In the genomic region with DNA sequence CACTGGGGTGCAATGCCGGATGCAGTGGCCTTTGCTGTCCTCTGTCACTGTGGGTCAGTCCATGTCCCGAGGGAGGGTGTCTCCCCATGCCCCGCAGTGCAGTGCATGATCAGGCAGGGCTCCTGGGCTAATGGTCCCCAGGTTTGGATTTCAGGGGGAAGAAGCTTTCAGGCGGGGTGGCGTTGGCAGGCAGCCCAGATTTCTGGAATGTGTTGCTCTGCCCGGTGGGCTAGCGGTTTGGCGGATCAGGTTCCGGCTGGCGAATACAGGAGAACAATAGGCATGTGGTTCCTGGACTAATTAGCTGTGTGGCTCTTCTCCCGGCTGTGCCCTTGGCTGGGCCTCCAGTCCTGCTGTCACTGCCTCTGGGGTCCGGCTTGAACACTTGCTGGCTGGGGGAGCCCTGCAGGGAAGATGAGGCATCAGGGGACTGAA, we compare ENCODE assay signal across 16 cellular contexts.
A peak's percentile ranks its signal among the peaks of the same experiment; 100 is the strongest.
DNase-seq lines count a peak whose midpoint lies in the region; ATAC-seq, FAIRE-seq and TF ChIP-seq lines count a peak whose summit lies in the region.
"Had no signal": no experiment of that assay in that cellular context is flagged by ENCODE, and none has a peak within 500 bp of the region (broad histone marks: within the 10 kb centered on the region; RNA-seq: fewer than 3 reads in every experiment).

No MANE protein-coding gene starts in this region.

- in situ Hi-C loops in mammary epithelial cell (cut with MboI; ENCODE audit: low sequenced_read_pairs in 2 of 2) = no loop called here

- H3K27me3 ChIP-seq in mammary epithelial cell (ENCODE audit: insufficient read depth, low read length) = no peaks in the 10 kb centered on the region
- H3K27me3 ChIP-seq: vagina had no signal

- H3K4me3 ChIP-seq in mammary epithelial cell (replicated peaks in 1 of 3; ENCODE audit: insufficient read depth in 1 of 3, low read depth in 2 of 3, low read length in 3 of 3) = no peak overlapping the region
- H3K4me3 ChIP-seq: prostate gland, vagina had no signal

- no peak overlapping the region for H3K27ac Mint-ChIP-seq in MCF 10A (ENCODE audit: low read depth, unreplicated experiment)
- no peak overlapping the region for H3K27ac Mint-ChIP-seq in activated naive CD4-positive, alpha-beta T cell treated with anti-CD3 and anti-CD28 coated beads for 36 hours
- H3K27ac Mint-ChIP-seq in T-cell = no peak overlapping the region
- H3K27ac Mint-ChIP-seq: activated naive CD8-positive, alpha-beta T cell treated with anti-CD3 and anti-CD28 coated beads, Interleukin-2, amount 50 U/mL, for 24 hours had no signal

- no peaks in the 10 kb centered on the region for H3K9me3 Mint-ChIP-seq in MCF 10A (ENCODE audit: unreplicated experiment)
- H3K9me3 Mint-ChIP-seq in activated naive CD4-positive, alpha-beta T cell treated with anti-CD3 and anti-CD28 coated beads for 36 hours = peaks cover 3% of the 10 kb centered on the region
- H3K9me3 Mint-ChIP-seq in T-cell = peaks cover 0 to 2% (median 0%) of the 10 kb centered on the region in 3 donors

- H3K4me1 ChIP-seq in mammary epithelial cell (ENCODE audit: insufficient read depth, low read length) = no peaks in the 10 kb centered on the region
- H3K4me1 ChIP-seq: Caco-2, prostate gland, vagina had no signal

- WGBS in mammary epithelial cell (ENCODE audit: low coverage, missing lambda C conversion rate) = 5% methylated on average over 8 of the region's 12 CpGs

- H3K4me3 Mint-ChIP-seq in MCF 10A (ENCODE audit: unreplicated experiment) = no peak overlapping the region
- H3K4me3 Mint-ChIP-seq in activated naive CD4-positive, alpha-beta T cell treated with anti-CD3 and anti-CD28 coated beads for 36 hours = no peak overlapping the region
- no peak overlapping the region for H3K4me3 Mint-ChIP-seq in T-cell
- H3K4me3 Mint-ChIP-seq: activated naive CD8-positive, alpha-beta T cell treated with anti-CD3 and anti-CD28 coated beads, Interleukin-2, amount 50 U/mL, for 24 hours; naive B cell had no signal

- H3K36me3 Mint-ChIP-seq in MCF 10A (ENCODE audit: insufficient read depth, unreplicated experiment) = no peaks in the 10 kb centered on the region
- no peaks in the 10 kb centered on the region for H3K36me3 Mint-ChIP-seq in activated naive CD4-positive, alpha-beta T cell treated with anti-CD3 and anti-CD28 coated beads for 36 hours (ENCODE audit: low read depth)
- H3K36me3 Mint-ChIP-seq in T-cell = no peaks in the 10 kb centered on the region

- no peak for TF ChIP-seq CTCF in mammary epithelial cell (conservative IDR thresholded peaks at IDR 0.05 in 1 of 2, IDR thresholded peaks at IDR 0.05 in 1 of 2; ENCODE audit: extremely low read depth in 1 of 2, insufficient read depth in 1 of 2, low read depth in 1 of 2, low read length in 2 of 2)
- TF ChIP-seq CTCF in MCF 10A (IDR thresholded peaks at IDR 0.05; ENCODE audit: unreplicated experiment) = no peak

- CTCF ChIA-PET in mammary epithelial cell (lab: Charles Lee; ENCODE audit: low non-redundant PET) (no interaction called here), MCF 10A (lab: Yijun Ruan, JAX) (no interaction called here), T-cell (lab: Charles Lee) (no interaction called here)
- CTCF ChIA-PET in activated naive CD4-positive, alpha-beta T cell treated with anti-CD3 and anti-CD28 coated beads for 36 hours (lab: Charles Lee) = no interaction called here

- no peaks in the 10 kb centered on the region for H3K79me2 ChIP-seq in mammary epithelial cell (ENCODE audit: insufficient read depth, low read length)

- no peaks in the 10 kb centered on the region for H3K4me1 Mint-ChIP-seq in MCF 10A (ENCODE audit: insufficient read depth, unreplicated experiment)
- no peaks in the 10 kb centered on the region for H3K4me1 Mint-ChIP-seq in activated naive CD4-positive, alpha-beta T cell treated with anti-CD3 and anti-CD28 coated beads for 36 hours (ENCODE audit: low read depth)
- no peaks in the 10 kb centered on the region for H3K4me1 Mint-ChIP-seq in T-cell
- H3K4me1 Mint-ChIP-seq: activated naive CD8-positive, alpha-beta T cell treated with anti-CD3 and anti-CD28 coated beads, Interleukin-2, amount 50 U/mL, for 24 hours; naive B cell had no signal

- H3K36me3 ChIP-seq in mammary epithelial cell (ENCODE audit: insufficient read depth, low read length) = no peaks in the 10 kb centered on the region
- H3K36me3 ChIP-seq: prostate gland, vagina had no signal

- no peaks in the 10 kb centered on the region for H4K20me1 ChIP-seq in mammary epithelial cell (ENCODE audit: insufficient read depth, low read length)

- no peak overlapping the region for H2AFZ ChIP-seq in mammary epithelial cell (ENCODE audit: low read depth, low read length)

- H3K9ac ChIP-seq in mammary epithelial cell (ENCODE audit: insufficient read depth, low read length) = no peak overlapping the region

- no peak for FAIRE-seq in urothelium cell line (lab: Jason Lieb, UNC)
- FAIRE-seq: GM18507 had no signal

- H3K27ac ChIP-seq in mammary epithelial cell (ENCODE audit: insufficient read depth, low read depth, low read length) = no peak overlapping the region
- H3K27ac ChIP-seq: prostate gland, vagina had no signal

- H3K9me3 ChIP-seq in mammary epithelial cell (replicated peaks; ENCODE audit: insufficient read depth, low read length) = peaks cover 5% of the 10 kb centered on the region
- H3K9me3 ChIP-seq: prostate gland, vagina had no signal

- DNase-seq in mammary epithelial cell (peak; percentile 2), MCF 10A (ENCODE audit: unreplicated experiment) (no peak), NCI-H345 (lab: John Stamatoyannopoulos, UW) (peak; percentile 75), glomerular visceral epithelial cell (ENCODE audit: extremely low spot score) (peak; percentile 57), urothelium cell line (ENCODE audit: low spot score) (peak; percentile 73), T-cell (no peak)
- DNase-seq in activated naive CD4-positive, alpha-beta T cell treated with anti-CD3 and anti-CD28 coated beads for 36 hours = no peak
- DNase-seq: activated naive CD8-positive, alpha-beta T cell treated with anti-CD3 and anti-CD28 coated beads, Interleukin-2, amount 50 U/mL, for 24 hours; activated T-cell treated with anti-CD3 and anti-CD28 coated beads, Interleukin-2, amount 50 U/mL, for 48 hours; Caco-2; central memory CD4-positive, alpha-beta T cell; naive B cell had no signal

- POLR2A ChIA-PET in MCF 10A (lab: Yijun Ruan, JAX) = interaction anchor here (0.6 to 1.2 kb wide), 2 partner anchors 10 to 1275 kb away, joined by 3 read pairs; no protein-coding TSS in a partner anchor
- POLR2A ChIA-PET in T-cell (lab: Charles Lee) = no interaction called here

- ATAC-seq in T-cell (replicated peaks in 1 of 4) (no peak), HG02571 (IDR thresholded peaks at IDR 0.05; ENCODE audit: unreplicated experiment) (no peak)

- dilution Hi-C loops in mammary epithelial cell (cut with HindIII; ENCODE audit: low sequenced_read_pairs) = no loop called here

- H3K27me3 Mint-ChIP-seq in MCF 10A (ENCODE audit: insufficient read depth, unreplicated experiment) (peaks cover 14% of the 10 kb centered on the region), T-cell (peaks cover 17 to 28% of the 10 kb centered on the region in 2 donors)
- peaks cover 4% of the 10 kb centered on the region for H3K27me3 Mint-ChIP-seq in activated naive CD4-positive, alpha-beta T cell treated with anti-CD3 and anti-CD28 coated beads for 36 hours (ENCODE audit: low read depth)

- intact Hi-C loops in mammary epithelial cell (cut with micrococcal nuclease) = no loop called here
- intact Hi-C loops in MCF 10A (cut with micrococcal nuclease) = no loop called here
- intact Hi-C loops in activated naive CD4-positive, alpha-beta T cell treated with anti-CD3 and anti-CD28 coated beads for 36 hours (cut with micrococcal nuclease) = no loop called here

- BruUV-seq in mammary epithelial cell (replicated peaks; lab: Mats Ljungman, UMichigan) = no TSS peak
- no TSS peak for BruUV-seq in MCF 10A (replicated peaks; lab: Mats Ljungman, UMichigan)

- H3K4me2 ChIP-seq in mammary epithelial cell (ENCODE audit: insufficient read depth, low read depth, low read length) = no peak overlapping the region

Comparison
In these comparisons a context has a peak if more than half of its experiments do, and no peak if none do; other contexts are left out.
1. DNase-seq: peak in mammary epithelial cell (single experiment), NCI-H345 (single experiment), glomerular visceral epithelial cell (single experiment) and urothelium cell line (single experiment); none in MCF 10A (single experiment), activated naive CD4-positive, alpha-beta T cell treated with anti-CD3 and anti-CD28 coated beads for 36 hours (single experiment) and T-cell (0 of 34).